In genomic region chr7:90469554-90469953, GRCh38 we compare ENCODE assay signal across 36 cellular contexts. TPM values are rescaled to one million over a fixed set of nuclear protein-coding genes. Genes with fewer than 3 reads are reported as not detected.
"Had no signal": no experiment of that assay in that cellular context is flagged by ENCODE, and none has a peak within 500 bp of the region (broad histone marks: within the 10 kb centered on the region; RNA-seq: fewer than 3 reads in every experiment).

Gene PTTG1IP2 (plus strand): TSS chr7:90469639. CDS start chr7:90469787, 148 bp downstream.

- DNase-seq: colonic mucosa; effector memory CD4-positive, alpha-beta T cell; foreskin keratinocyte; hippocampal formation; left colon; mesenchymal stem cell; midbrain; naive thymus-derived CD4-positive, alpha-beta T cell; nephron progenitor cell; occipital lobe; pancreas; retina; sigmoid colon; stimulated activated CD4-positive, alpha-beta T cell treated with anti-CD3 and anti-CD28 coated beads, Interleukin-2, amount 100 ng/mL, for 24 hours; stimulated activated CD4-positive, alpha-beta T cell treated with anti-CD3 and anti-CD28 coated beads, Interleukin-4, amount 100 ng/mL, for 4 hours; stimulated activated naive CD8-positive, alpha-beta T cell treated with anti-CD3 and anti-CD28 coated beads, Interleukin-15, Interleukin-2, amounts not matched to agents 100 U/mL and 50 U/mL, for 24 hours; substantia nigra; testis; tibial artery; upper lobe of left lung had no signal

- FAIRE-seq: endothelial cell of umbilical vein, islet of Langerhans, pancreas, urothelium cell line had no signal

- H3K4me3 ChIP-seq: colonic mucosa, esophagus muscularis mucosa, gastroesophageal sphincter, heart left ventricle, pancreas, sigmoid colon, testis, tibial artery, upper lobe of left lung had no signal

- H3K27me3 ChIP-seq: colonic mucosa, esophagus muscularis mucosa, foreskin keratinocyte, gastroesophageal sphincter, heart left ventricle, pancreas, sigmoid colon, testis, tibial artery, upper lobe of left lung had no signal

- H3K36me3 ChIP-seq: colonic mucosa, esophagus muscularis mucosa, gastroesophageal sphincter, heart left ventricle, pancreas, sigmoid colon, tibial artery, upper lobe of left lung had no signal

- H3K27ac ChIP-seq: colonic mucosa, esophagus muscularis mucosa, foreskin keratinocyte, gastroesophageal sphincter, heart left ventricle, pancreas, sigmoid colon, testis, tibial artery, upper lobe of left lung had no signal

- H3K4me1 ChIP-seq: colonic mucosa, esophagus muscularis mucosa, gastroesophageal sphincter, heart left ventricle, pancreas, sigmoid colon, testis, upper lobe of left lung had no signal

- ATAC-seq: foreskin keratinocyte; gastroesophageal sphincter; heart left ventricle; left colon; naive thymus-derived CD4-positive, alpha-beta T cell; pancreas; stimulated activated memory B cell treated with anti-CD40 and anti-IgM and Interleukin-4, amounts not matched to agents 10 μg/mL and 1 μg/mL and 100 μg/mL, for 72 hours; stimulated activated naive CD8-positive, alpha-beta T cell treated with anti-CD3 and anti-CD28 coated beads, Interleukin-15, Interleukin-2, amounts not matched to agents 100 U/mL and 50 U/mL, for 24 hours had no signal

- H3K9me3 ChIP-seq: colonic mucosa, esophagus muscularis mucosa, pancreas, sigmoid colon, testis, tibial artery had no signal

RNA-seq across cellular contexts. Expression of gene PTTG1IP2, which starts in this region (rescaled TPM):
- total RNA-seq: chondrocyte; colonic mucosa; endothelial cell of umbilical vein; epithelial cell of proximal tubule; esophagus muscularis mucosa; fibroblast of lung; foreskin keratinocyte; gastroesophageal sphincter; heart left ventricle; kidney epithelial cell; left colon; lower leg skin; lung microvascular endothelial cell; mucosa of gallbladder; naive thymus-derived CD4-positive, alpha-beta T cell; occipital lobe; pancreas; pulmonary artery endothelial cell; sigmoid colon; skeletal muscle tissue; upper lobe of left lung had no signal
- polyA plus RNA-seq: endothelial cell of umbilical vein; fibroblast of lung; foreskin keratinocyte; heart left ventricle; naive thymus-derived CD4-positive, alpha-beta T cell; pancreas; sigmoid colon had no signal
